ENCODE assay signal across 2 cellular contexts in genomic region chr4:152385551-152385950, GRCh38.
TF ChIP-seq lines count a peak whose summit lies in the region.

No MANE protein-coding gene starts in this region.

TF ChIP-seq in IMR-90, 13 proteins besides CTCF, POLR2A, EP300 and RAD21 (continued from another document):
- no peak for TF ChIP-seq USF2 (IDR thresholded peaks at IDR 0.05; ENCODE audit: low read depth, low read length)
TF ChIP-seq in IMR-90: peak in this region for 1.

TF ChIP-seq in WTC11, 78 proteins besides CTCF, POLR2A, EP300 and RAD21 (continued from another document):
- TF ChIP-seq AR (CRISPR knock-in tag; IDR thresholded peaks at IDR 0.05) (no peak), ZNF263 (CRISPR knock-in tag; IDR thresholded peaks at IDR 0.05; ENCODE audit: low read depth) (no peak), GABPB1 (CRISPR knock-in tag; IDR thresholded peaks at IDR 0.05) (no peak), STAT6 (CRISPR knock-in tag; conservative IDR thresholded peaks at IDR 0.05; ENCODE audit: low read depth) (no peak), ZNF425 (CRISPR knock-in tag; conservative IDR thresholded peaks at IDR 0.05) (no peak), ZNF281 (CRISPR knock-in tag; IDR thresholded peaks at IDR 0.05) (no peak), SMAD3 (CRISPR knock-in tag; IDR thresholded peaks at IDR 0.05; ENCODE audit: borderline replicate concordance) (no peak), ETV6 (CRISPR knock-in tag; IDR thresholded peaks at IDR 0.05) (no peak), ATF6 (CRISPR knock-in tag; IDR thresholded peaks at IDR 0.05) (no peak), CREM (CRISPR knock-in tag; IDR thresholded peaks at IDR 0.05) (no peak), NR3C1 (CRISPR knock-in tag; conservative IDR thresholded peaks at IDR 0.05; ENCODE audit: low read depth) (no peak), NFE2L1 (CRISPR knock-in tag; IDR thresholded peaks at IDR 0.05) (no peak), ATF3 (CRISPR knock-in tag; conservative IDR thresholded peaks at IDR 0.05) (no peak)
